ENCODE assay signal across 11 cellular contexts in genomic region chr6:154404791-154405400, GRCh38. TPM values are rescaled to one million over a fixed set of nuclear protein-coding genes. Genes with fewer than 3 reads are reported as not detected.
A peak's percentile ranks its signal among the peaks of the same experiment; 100 is the strongest.
DNase-seq lines count a peak whose midpoint lies in the region; ATAC-seq and TF ChIP-seq lines count a peak whose summit lies in the region.
"Had no signal": no experiment of that assay in that cellular context is flagged by ENCODE, and none has a peak within 500 bp of the region (broad histone marks: within the 10 kb centered on the region; RNA-seq: fewer than 3 reads in every experiment).

No MANE protein-coding gene starts in this region.

- no peaks in the 10 kb centered on the region for H3K27me3 ChIP-seq in AG04450 (ENCODE audit: control insufficient read depth, insufficient read depth, low read length)
- H3K27me3 ChIP-seq in lower lobe of right lung (ENCODE audit: low read depth): no peaks in the 10 kb centered on the region
- H3K27me3 ChIP-seq: stomach had no signal

- H3K27ac ChIP-seq in AG04450 (ENCODE audit: low read depth, low read length) (peak overlapping the region; percentile 81), lower lobe of right lung (no peak overlapping the region)

- no peaks in the 10 kb centered on the region for H3K36me3 ChIP-seq in lower lobe of right lung

- POLR2A ChIA-PET in AG04450 (lab: Yijun Ruan, JAX): no interaction called here

- no peaks in the 10 kb centered on the region; the same call in none of the 2 replicates for H3K9me3 ChIP-seq in AG04450 (ENCODE audit: control insufficient read depth, insufficient read depth, low read length)
- H3K9me3 ChIP-seq in lower lobe of right lung: no peaks in the 10 kb centered on the region
- H3K9me3 ChIP-seq: stomach had no signal

- intact Hi-C loops in lower lobe of right lung (cut with DNase I): no loop called here

- peaks cover 2% of the 10 kb centered on the region for H3K4me1 ChIP-seq in lower lobe of right lung

- no peak for DNase-seq in AG04450 (ENCODE audit: low read depth, low spot score)
- peak; percentile 76 for DNase-seq in kidney glomerular epithelial cell (lab: John Stamatoyannopoulos, UW)
- no peak for DNase-seq in GM10266 (ENCODE audit: extremely low spot score)
- DNase-seq in NCI-H2171 treated with DMSO at 0.1 percent for 48 hours (lab: John Stamatoyannopoulos, UW): no peak
- DNase-seq in lower lobe of right lung: no peak
- DNase-seq: NCI-H187 treated with DMSO at 0.1 percent for 48 hours; stimulated activated CD4-positive, alpha-beta T cell treated with anti-CD3 and anti-CD28 coated beads, Interleukin-1b, Interleukin-23, amount 100 ng/mL, for 48 hours; stomach had no signal

- TF ChIP-seq CTCF in AG04450 (IDR thresholded peaks at IDR 0.05; ENCODE audit: low read depth, low read length) (no peak), WI38 (IDR thresholded peaks at IDR 0.05; ENCODE audit: low read depth, low read length) (no peak), GM10266 (IDR thresholded peaks at IDR 0.05; ENCODE audit: control insufficient read depth, insufficient read depth, low read depth, missing control alignments) (no peak), lower lobe of right lung (IDR thresholded peaks at IDR 0.05) (no peak)

- H3K4me3 ChIP-seq in AG04450 (ENCODE audit: low read depth, low read length) (peak overlapping the region; percentile 43), WI38 (ENCODE audit: low read depth, low read length) (peak overlapping the region; percentile 48), lower lobe of right lung (no peak overlapping the region)
- H3K4me3 ChIP-seq: stomach had no signal

- CTCF ChIA-PET in AG04450 (lab: Charles Lee): no interaction called here

- peak; percentile 42 for ATAC-seq in GM21381 (IDR thresholded peaks at IDR 0.05; ENCODE audit: unreplicated experiment)
- no peak for ATAC-seq in HG03354 (IDR thresholded peaks at IDR 0.05; ENCODE audit: poor library complexity, severe bottlenecking, unreplicated experiment)
- no peak for ATAC-seq in lower lobe of right lung

RNA-seq across cellular contexts. Expression of gene IPCEF1, which starts 48.3 kb away (rescaled TPM):
- 0.35 and 0.66 TPM in 2 replicates for polyA plus RNA-seq in AG04450 (2011; rRNA removed)
- 0.41 and 0.56 TPM in 2 replicates for polyA minus RNA-seq in AG04450 (2011; rRNA and poly(A)+ RNA removed)
- total RNA-seq in lower lobe of right lung: 7.9 TPM
